Comparison of ENCODE assay signal across 10 cellular contexts in the genomic region with DNA sequence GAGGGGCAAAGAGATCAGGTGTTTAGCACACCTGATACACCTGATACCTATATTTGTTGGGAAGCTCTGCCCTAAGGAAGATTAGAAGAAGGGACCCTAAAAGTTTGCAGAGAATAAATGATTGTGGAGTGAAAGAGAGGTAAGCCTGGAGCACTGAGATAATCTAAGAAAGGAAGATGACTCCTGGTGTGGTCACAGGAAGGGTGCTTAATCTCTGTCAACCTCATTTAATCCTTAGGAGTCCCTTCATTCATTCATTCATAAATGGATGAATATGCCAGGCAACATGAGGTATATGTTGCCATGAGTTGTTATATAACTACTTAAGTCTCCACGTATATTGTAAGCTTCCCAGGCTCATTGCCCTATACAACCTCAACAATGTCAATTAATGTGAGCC. TPM values are rescaled to one million over a fixed set of nuclear protein-coding genes. Genes with fewer than 3 reads are reported as not detected.
"Had no signal": no experiment of that assay in that cellular context is flagged by ENCODE, and none has a peak within 500 bp of the region (broad histone marks: within the 10 kb centered on the region; RNA-seq: fewer than 3 reads in every experiment).

No MANE protein-coding gene starts in this region.

- H3K4me3 ChIP-seq: GM23248, HAP-1 had no signal

- ATAC-seq: HCT116 had no signal

- FAIRE-seq: HTR-8/SVneo had no signal

- H3K36me3 ChIP-seq: HAP-1 had no signal

- H2AFZ ChIP-seq: GM23248 had no signal

- H3K9me3 ChIP-seq: HAP-1 had no signal

- H3K27ac ChIP-seq: GM23248 had no signal

- H3K4me1 ChIP-seq: HAP-1 had no signal

- DNase-seq: GM23248, GOT3, HFFc6, IMR-90, KBM-7 had no signal

- H3K27ac Mint-ChIP-seq: HFFc6 had no signal

- H3K9ac ChIP-seq: GM23248 had no signal

- H3K4me3 Mint-ChIP-seq: HFFc6 had no signal

RNA-seq across cellular contexts. Expression of a gene that starts 16.2 kb away (rescaled TPM):
- total RNA-seq: GM23248, HFFc6, HT-29, IMR-90 had no signal
- polyA plus RNA-seq: GM23248, IMR-90 had no signal

RNA-seq across cellular contexts. Expression of a gene that starts 34.0 kb away (rescaled TPM):
- total RNA-seq: GM23248, H4, HFFc6, HT-29, IMR-90 had no signal
- polyA plus RNA-seq: GM23248, IMR-90 had no signal

RNA-seq across cellular contexts. Expression of a gene that starts 43.0 kb away (rescaled TPM):
- total RNA-seq: GM23248, H4, HFFc6, HT-29, IMR-90 had no signal
- polyA plus RNA-seq: GM23248, IMR-90 had no signal
